ENCODE assay signal across 9 cellular contexts in genomic region chr6:42046491-42047219, GRCh38. TPM values are rescaled to one million over a fixed set of nuclear protein-coding genes. Genes with fewer than 3 reads are reported as not detected.
DNase-seq lines count a peak whose midpoint lies in the region; FAIRE-seq and TF ChIP-seq lines count a peak whose summit lies in the region.
"Had no signal": no experiment of that assay in that cellular context is flagged by ENCODE, and none has a peak within 500 bp of the region (broad histone marks: within the 10 kb centered on the region; RNA-seq: fewer than 3 reads in every experiment).

No MANE protein-coding gene starts in this region.

- peaks cover 0 to 1% (median 0%) of the 10 kb centered on the region in 8 donors for H3K9me3 Mint-ChIP-seq in CD4-positive, alpha-beta memory T cell
- H3K9me3 Mint-ChIP-seq in osteocyte (ENCODE audit: unreplicated experiment) = no peaks in the 10 kb centered on the region

- peaks cover 28 to 92% (median 57%) of the 10 kb centered on the region in 4 donors for H3K4me1 Mint-ChIP-seq in CD4-positive, alpha-beta memory T cell
- H3K4me1 Mint-ChIP-seq in osteocyte (ENCODE audit: unreplicated experiment) = peaks cover 61% of the 10 kb centered on the region

- POLR2A ChIA-PET in CD4-positive, alpha-beta memory T cell (lab: Charles Lee; ENCODE audit: partially characterized antibody) = interaction anchor here (1.0 to 12.8 kb wide), 14 partner anchors 14 to 261 kb away, joined by 3 to 280 read pairs (median 8); partner anchors contain the start of genes BYSL, CCND3, MED20 and TOMM6

- peak overlapping the region; percentile 89 to 90 for H3K4me3 ChIP-seq in CD4-positive, alpha-beta memory T cell (ENCODE audit: low read length in 2 of 2)
- H3K4me3 ChIP-seq in Peyer's patch = peak overlapping the region; percentile 76 to 89 (median 86)
- H3K4me3 ChIP-seq in effector memory CD4-positive, alpha-beta T cell (ENCODE audit: insufficient read depth, low read depth, low read length, poor library complexity, severe bottlenecking) = peak overlapping the region; percentile 91

- peaks cover 31 to 58% of the 10 kb centered on the region in 2 donors for H3K36me3 Mint-ChIP-seq in CD4-positive, alpha-beta memory T cell
- peaks cover 3% of the 10 kb centered on the region for H3K36me3 Mint-ChIP-seq in osteocyte (ENCODE audit: unreplicated experiment)

- TF ChIP-seq POLR2A in Peyer's patch (IDR thresholded peaks at IDR 0.05) = no peak

- CTCF ChIA-PET in CD4-positive, alpha-beta memory T cell (lab: Charles Lee; ENCODE audit: partially characterized antibody) = interaction anchor here (0.8 to 15.3 kb wide), 8 partner anchors 58 to 263 kb away, joined by 3 to 178 read pairs (median 6); partner anchors contain the start of genes BYSL, CCND3, FRS3 and MED20

- peak overlapping the region; percentile 93 to 99 (median 96) for H3K4me3 Mint-ChIP-seq in CD4-positive, alpha-beta memory T cell
- H3K4me3 Mint-ChIP-seq in osteocyte (ENCODE audit: unreplicated experiment) = peak overlapping the region; percentile 87

- no peaks in the 10 kb centered on the region for H3K9me3 ChIP-seq in CD4-positive, alpha-beta memory T cell (ENCODE audit: control insufficient read depth in 1 of 2, low read length in 2 of 2)
- no peaks in the 10 kb centered on the region for H3K9me3 ChIP-seq in Peyer's patch
- H3K9me3 ChIP-seq in effector memory CD4-positive, alpha-beta T cell (ENCODE audit: control insufficient read depth, low read length) = no peaks in the 10 kb centered on the region

- no peaks in the 10 kb centered on the region for H3K27me3 Mint-ChIP-seq in CD4-positive, alpha-beta memory T cell
- no peaks in the 10 kb centered on the region for H3K27me3 Mint-ChIP-seq in osteocyte (ENCODE audit: unreplicated experiment)

- peaks cover 68% of the 10 kb centered on the region for H3K4me1 ChIP-seq in CD4-positive, alpha-beta memory T cell (ENCODE audit: insufficient read depth, low read length)
- peaks cover 0 to 65% (median 28%) of the 10 kb centered on the region in 4 donors for H3K4me1 ChIP-seq in Peyer's patch
- H3K4me1 ChIP-seq in effector memory CD4-positive, alpha-beta T cell (ENCODE audit: control insufficient read depth, insufficient read depth, low read length, poor library complexity, severe bottlenecking) = peaks cover 44% of the 10 kb centered on the region

- TF ChIP-seq CTCF in Peyer's patch (IDR thresholded peaks at IDR 0.05) (no peak), osteocyte (IDR thresholded peaks at IDR 0.05) (no peak)

- H3K36me3 ChIP-seq in CD4-positive, alpha-beta memory T cell (ENCODE audit: insufficient read depth, low read length) = peaks cover 5% of the 10 kb centered on the region
- no peaks in the 10 kb centered on the region for H3K36me3 ChIP-seq in Peyer's patch
- peaks cover 7% of the 10 kb centered on the region for H3K36me3 ChIP-seq in effector memory CD4-positive, alpha-beta T cell (ENCODE audit: control insufficient read depth, insufficient read depth, low read length)

- peak overlapping the region; percentile 91 to 98 (median 95) for H3K27ac Mint-ChIP-seq in CD4-positive, alpha-beta memory T cell
- peak overlapping the region; percentile 99 for H3K27ac Mint-ChIP-seq in osteocyte (ENCODE audit: unreplicated experiment)

- no peaks in the 10 kb centered on the region for H3K27me3 ChIP-seq in CD4-positive, alpha-beta memory T cell (ENCODE audit: insufficient read depth, low read length)
- H3K27me3 ChIP-seq in Peyer's patch = no peaks in the 10 kb centered on the region
- H3K27me3 ChIP-seq in effector memory CD4-positive, alpha-beta T cell (replicated peaks; ENCODE audit: control insufficient read depth, insufficient read depth, low read length, poor library complexity, severe bottlenecking) = no peaks in the 10 kb centered on the region

- peak overlapping the region; percentile 77 for H3K27ac ChIP-seq in CD4-positive, alpha-beta memory T cell (ENCODE audit: low read depth, low read length)
- H3K27ac ChIP-seq in Peyer's patch = peak overlapping the region; percentile 89 to 95 (median 90)
- peak overlapping the region; percentile 87 for H3K27ac ChIP-seq in effector memory CD4-positive, alpha-beta T cell (ENCODE audit: insufficient read depth, low read length, poor library complexity, severe bottlenecking)
- H3K27ac ChIP-seq: KMS-11 had no signal

- peak in 2 of 5 donors; percentile 21 to 32 for DNase-seq in CD4-positive, alpha-beta memory T cell
- DNase-seq in Peyer's patch (no peak), osteocyte (ENCODE audit: extremely low spot score, unreplicated experiment) (no peak), urothelium cell line (ENCODE audit: low spot score) (no peak), anterior cingulate cortex (lab: John Stamatoyannopoulos, UW) (no peak), cerebellum (ENCODE audit: low spot score) (no peak)
- DNase-seq in effector memory CD4-positive, alpha-beta T cell = no peak
- no peak for DNase-seq in stimulated activated CD8-positive, alpha-beta memory T cell treated with anti-CD3 and anti-CD28 coated beads, Interleukin-4, amount 100 ng/mL, for 48 hours

- FAIRE-seq in urothelium cell line (lab: Jason Lieb, UNC) = no peak

- intact Hi-C loops in CD4-positive, alpha-beta memory T cell (cut with micrococcal nuclease) = loop anchor here (10.0 kb wide), 1 partner anchor 168 kb away; the partner anchor contains the start of gene MRPS10

RNA-seq across cellular contexts. Expression of gene TAF8, which starts 3.7 kb away (rescaled TPM):
- 10 to 100 TPM; 39.1 to 40.9 TPM for total RNA-seq in CD4-positive, alpha-beta memory T cell
- polyA plus RNA-seq in CD4-positive, alpha-beta memory T cell = 10 to 100 TPM; 10.3 to 19.3 TPM
- total RNA-seq in Peyer's patch = 10 to 100 TPM; 24.5 to 37.6 (median 24.6) TPM
- total RNA-seq in osteocyte = 27.6 and 29.2 TPM in 2 replicates
- total RNA-seq in cerebellum = 14.9 TPM
